ENCODE assay signal across 17 cellular contexts in genomic region chr2:41878726-41879366, GRCh38.
A peak's percentile ranks its signal among the peaks of the same experiment; 100 is the strongest.
DNase-seq lines count a peak whose midpoint lies in the region; ATAC-seq, FAIRE-seq and TF ChIP-seq lines count a peak whose summit lies in the region.
"Had no signal": no experiment of that assay in that cellular context is flagged by ENCODE, and none has a peak within 500 bp of the region (broad histone marks: within the 10 kb centered on the region; RNA-seq: fewer than 3 reads in every experiment).

No MANE protein-coding gene starts in this region.

- no peaks in the 10 kb centered on the region for H3K23me2 ChIP-seq in H1 (ENCODE audit: low read depth, low read length)

- no peaks in the 10 kb centered on the region for H3K27me3 ChIP-seq in H1 (replicated peaks in 1 of 4; ENCODE audit: control insufficient read depth in 3 of 4, extremely low read depth in 1 of 4, insufficient read depth in 3 of 4, low read length in 3 of 4)

- no peak overlapping the region for H2AFZ ChIP-seq in H1 (ENCODE audit: low read length)

- peak; percentile 44 for DNase-seq in NB4 (ENCODE audit: low read depth)
- DNase-seq in H1 (ENCODE audit: low read depth in 1 of 2, low spot score in 2 of 2) = no peak
- DNase-seq in left kidney (ENCODE audit: low read depth, low spot score) = peak; percentile 57
- DNase-seq in sciatic nerve (ENCODE audit: low spot score) = no peak
- DNase-seq in NCI-H526 (lab: John Stamatoyannopoulos, UW) = no peak
- no peak for DNase-seq in AG08396 (ENCODE audit: low spot score)
- DNase-seq in OCI-M2 (lab: John Stamatoyannopoulos, UW; ENCODE audit: unreplicated experiment) = no peak
- DNase-seq: activated CD8-positive, alpha-beta memory T cell treated with anti-CD3 and anti-CD28 coated beads, Interleukin-2, amount 10 ng/mL, durations not matched to agents 7 days and 5 days; activated effector memory CD4-positive, alpha-beta T cell treated with anti-CD3 and anti-CD28 coated beads, Interleukin-2, amount 50 U/mL, for 16 hours; dermis blood vessel endothelial cell; esophagus squamous epithelium; mammary epithelial cell; stimulated activated CD4-positive, alpha-beta T cell treated with anti-CD3 and anti-CD28 coated beads, Interleukin-15, amount 100 ng/mL, for 24 hours had no signal

- H3K4me1 ChIP-seq in H1 (replicated peaks in 1 of 4; ENCODE audit: control insufficient read depth in 3 of 4, insufficient read depth in 4 of 4, low read length in 3 of 4) = peaks cover 0 to 7% (median 1%) of the 10 kb centered on the region in 4 experiments; a peak in 2 of 7 replicates

- WGBS in H1 (ENCODE audit: extremely low coverage in 1 of 2, insufficient coverage in 1 of 2, insufficient read length in 1 of 2, insufficient replicate concordance in 2 of 2, low coverage in 1 of 2, low lambda C conversion rate in 2 of 2, missing lambda C conversion rate in 1 of 2), 2 experiments = 80% methylated on average over 12 of the region's 13 CpGs; no CpG with 5 or more reads in 1 of the 2 experiments

- H2BK120ac ChIP-seq in H1 (replicated peaks; ENCODE audit: low read depth, low read length) = no peak overlapping the region

- no peak overlapping the region for H4K91ac ChIP-seq in H1 (replicated peaks; ENCODE audit: insufficient read length, low read length)

- TF ChIP-seq CTCF in NB4 (IDR thresholded peaks at IDR 0.05; ENCODE audit: low read depth, low read length) (no peak), H1 (IDR thresholded peaks at IDR 0.05; ENCODE audit: control extremely low read depth in 1 of 3, insufficient read depth in 1 of 3, low read depth in 1 of 3, low read length in 3 of 3) (no peak)

- H3K4ac ChIP-seq in H1 (replicated peaks; ENCODE audit: insufficient read length, low read depth, low read length) = no peak overlapping the region

- H3K4me2 ChIP-seq in H1 (ENCODE audit: insufficient read depth in 1 of 2, low read depth in 2 of 2, low read length in 2 of 2) = no peak overlapping the region; a peak in 1 of 4 replicates

- intact Hi-C loops in sciatic nerve (cut with DNase I) = no loop called here

- no peak overlapping the region for H4K8ac ChIP-seq in H1 (ENCODE audit: extremely low read depth, insufficient read depth, low read length)

- no peak overlapping the region; the same call in 1 of the 2 replicates for H3K18ac ChIP-seq in H1 (ENCODE audit: extremely low read depth, low read length)

- no peak overlapping the region for H3K9ac ChIP-seq in H1 (replicated peaks in 1 of 4; ENCODE audit: extremely low read depth in 1 of 4, low read depth in 3 of 4, low read length in 3 of 4)

- TF ChIP-seq EP300 in H1 (IDR thresholded peaks at IDR 0.05; ENCODE audit: borderline replicate concordance in 1 of 2, low read depth in 2 of 2, low read length in 2 of 2) = no peak

- no peaks in the 10 kb centered on the region for H4K20me1 ChIP-seq in H1 (replicated peaks in 1 of 2; ENCODE audit: control insufficient read depth in 1 of 2, insufficient read depth in 2 of 2, low read length in 2 of 2)

- no peak overlapping the region for H2BK5ac ChIP-seq in H1 (ENCODE audit: low read depth, low read length)

- H3K4me3 ChIP-seq in NB4 (ENCODE audit: low read depth, low read length) (no peak overlapping the region), H1 (ENCODE audit: extremely low read depth in 1 of 4, insufficient read depth in 2 of 4, low read depth in 3 of 4, low read length in 4 of 4) (no peak overlapping the region)
- H3K4me3 ChIP-seq: esophagus squamous epithelium, K562 had no signal

- H3K27ac ChIP-seq in H1 (ENCODE audit: low read depth, low read length) = no peak overlapping the region
- H3K27ac ChIP-seq: esophagus squamous epithelium, HL-60 had no signal

- no peak for FAIRE-seq in H1 (lab: Jason Lieb, UNC)
- FAIRE-seq: K562 had no signal

- H3K14ac ChIP-seq in H1 (ENCODE audit: insufficient read length) = no peak overlapping the region

- H2BK20ac ChIP-seq in H1 (ENCODE audit: low read length) = 0 out of 2 replicates have a peak overlapping the region, but pooled peaks have one; percentile 72

- no peaks in the 10 kb centered on the region for H3K36me3 ChIP-seq in H1 (ENCODE audit: control insufficient read depth in 2 of 4, insufficient read depth in 4 of 4, low read length in 3 of 4)
- H3K36me3 ChIP-seq: esophagus squamous epithelium had no signal

- POLR2A ChIA-PET in H1 (lab: Charles Lee; ENCODE audit: partially characterized antibody) = interaction anchor here (0.6 to 1.7 kb wide), 3 partner anchors 12 to 493 kb away, joined by 4 read pairs; no protein-coding TSS in a partner anchor

- no peak overlapping the region for H4K5ac ChIP-seq in H1 (ENCODE audit: insufficient read length, low read depth, low read length)

- CTCF ChIA-PET in H1 (lab: Charles Lee; ENCODE audit: partially characterized antibody) = interaction anchor here (1.0 to 20.1 kb wide), 12 partner anchors 7 to 201 kb away, joined by 3 to 890 read pairs (median 5); no protein-coding TSS in a partner anchor

- no peak overlapping the region for H3K23ac ChIP-seq in H1 (ENCODE audit: insufficient read length)

- H2AK5ac ChIP-seq in H1 (ENCODE audit: low read depth, low read length) = no peak overlapping the region

- peak; percentile 77 for ATAC-seq in sciatic nerve
- ATAC-seq in GM19324 (IDR thresholded peaks at IDR 0.05; ENCODE audit: low FRiP score, unreplicated experiment) = no peak
- ATAC-seq: activated CD4-positive, CD25-positive, alpha-beta regulatory T cell treated with anti-CD3 and anti-CD28 coated beads, Interleukin-2, amount 50 U/mL, for 24 hours; activated CD8-positive, alpha-beta memory T cell treated with anti-CD3 and anti-CD28 coated beads, Interleukin-2, amount 10 ng/mL, durations not matched to agents 7 days and 5 days; K562 had no signal

- no peak for TF ChIP-seq POLR2A in NB4 (IDR thresholded peaks at IDR 0.05; ENCODE audit: extremely low read depth, insufficient read length)
- no peak for TF ChIP-seq POLR2A in H1 (IDR thresholded peaks at IDR 0.05; ENCODE audit: control extremely low read depth in 1 of 2, low read depth in 2 of 2, low read length in 2 of 2)

- TF ChIP-seq RAD21 in H1 (IDR thresholded peaks at IDR 0.05 in 1 of 2, conservative IDR thresholded peaks at IDR 0.05 in 1 of 2; ENCODE audit: low read depth in 2 of 2, low read length in 2 of 2) = no peak

- H3K9me3 ChIP-seq in H1 (ENCODE audit: insufficient read depth in 2 of 2, low read depth in 1 of 2, low read length in 1 of 2) = no peaks in the 10 kb centered on the region
- H3K9me3 ChIP-seq: esophagus squamous epithelium had no signal

- H3K79me2 ChIP-seq in H1 (ENCODE audit: control insufficient read depth in 1 of 2, insufficient read depth in 2 of 2, low read length in 2 of 2) = no peaks in the 10 kb centered on the region

- H2BK12ac ChIP-seq in H1 (ENCODE audit: low read depth, low read length) = no peak overlapping the region

- no peaks in the 10 kb centered on the region for H3K79me1 ChIP-seq in H1 (ENCODE audit: low read depth, low read length)

- no peak overlapping the region for H2BK15ac ChIP-seq in H1 (ENCODE audit: low read length)

- no peak overlapping the region for H3K56ac ChIP-seq in H1 (replicated peaks; ENCODE audit: insufficient read length, low read depth, low read length)

TF ChIP-seq in H1, 55 proteins besides CTCF, POLR2A, EP300 and RAD21:
- TF ChIP-seq RXRA (IDR thresholded peaks at IDR 0.05; ENCODE audit: insufficient read depth, low read depth, low read length) (no peak), KDM4A (IDR thresholded peaks at IDR 0.05; ENCODE audit: low read depth, low read length, severe bottlenecking) (no peak), RFX5 (IDR thresholded peaks at IDR 0.05; ENCODE audit: borderline replicate concordance, low read depth, low read length) (no peak), SIN3A (conservative IDR thresholded peaks at IDR 0.05 in 1 of 2, IDR thresholded peaks at IDR 0.05 in 1 of 2; ENCODE audit: low read depth in 1 of 2, low read length in 2 of 2) (no peak)

Comparison
In these comparisons a context has a peak if more than half of its experiments do, and no peak if none do; other contexts are left out.
1. DNase-seq: peak in NB4 (single experiment) and left kidney (single experiment); none in H1 (0 of 2), sciatic nerve (single experiment), NCI-H526 (0 of 2), AG08396 (single experiment) and OCI-M2 (single experiment).